10 cellular contexts compared by ENCODE assay signal in the genomic region with DNA sequence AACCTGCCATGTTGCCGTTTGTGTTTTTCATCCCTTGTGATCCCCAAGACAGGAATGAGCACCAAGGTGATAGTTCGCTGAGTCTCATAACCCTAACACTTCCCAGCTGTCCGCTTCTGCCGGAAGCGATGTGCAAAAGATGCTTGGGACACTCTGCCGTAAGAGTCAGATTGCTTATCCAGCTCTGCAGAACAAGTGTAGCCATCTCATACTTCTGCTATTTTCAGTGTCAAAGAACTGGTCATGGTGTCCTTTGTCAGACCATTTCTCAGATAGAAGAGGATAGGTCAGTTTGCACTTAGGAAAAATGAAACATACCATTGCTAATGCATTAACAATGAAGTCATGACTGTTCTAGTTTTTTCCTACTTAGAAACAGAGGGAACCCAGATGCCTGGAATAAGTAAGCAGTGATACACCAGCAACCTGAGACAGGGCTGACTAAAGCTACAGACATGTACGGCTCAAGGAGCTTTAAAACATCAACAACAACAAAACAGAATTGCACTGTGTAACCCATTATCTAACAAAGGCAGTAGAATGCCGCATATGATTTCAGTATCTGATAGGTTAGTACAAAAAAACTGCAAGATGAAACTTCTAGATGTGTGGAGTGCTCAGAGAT. TPM values are rescaled to one million over a fixed set of nuclear protein-coding genes. Genes with fewer than 3 reads are reported as not detected.
DNase-seq lines count a peak whose midpoint lies in the region; TF ChIP-seq lines count a peak whose summit lies in the region.
"Had no signal": no experiment of that assay in that cellular context is flagged by ENCODE, and none has a peak within 500 bp of the region (broad histone marks: within the 10 kb centered on the region; RNA-seq: fewer than 3 reads in every experiment).

No MANE protein-coding gene starts in this region.

- no peak for TF ChIP-seq CTCF in fibroblast of pulmonary artery (IDR thresholded peaks at IDR 0.05; ENCODE audit: low read length, missing control alignments)

- H3K4me3 ChIP-seq in SJCRH30 (peak overlapping the region; percentile 45), fibroblast of pulmonary artery (replicated peaks; ENCODE audit: low read depth, low read length) (peak overlapping the region; percentile 6), trophoblast cell (ENCODE audit: low read depth, low read length) (no peak overlapping the region)

- H2BK12ac ChIP-seq in trophoblast cell (ENCODE audit: low read length) = no peak overlapping the region

- H3K27me3 ChIP-seq in SJCRH30 = no peaks in the 10 kb centered on the region
- no peaks in the 10 kb centered on the region for H3K27me3 ChIP-seq in trophoblast cell (ENCODE audit: insufficient read depth, low read length)

- no peak overlapping the region for H2BK120ac ChIP-seq in trophoblast cell (ENCODE audit: insufficient read depth, low read length, poor library complexity)

- no peak overlapping the region for H2AFZ ChIP-seq in trophoblast cell (ENCODE audit: insufficient read depth, low read length, poor library complexity)

- H2AK5ac ChIP-seq in trophoblast cell (ENCODE audit: low read length) = no peak overlapping the region

- no CpG with 5 or more reads among the region's 8 CpGs for WGBS in trophoblast cell (ENCODE audit: extremely low coverage, insufficient coverage, insufficient read length)

- H3K79me2 ChIP-seq in trophoblast cell (ENCODE audit: control insufficient read depth, insufficient read depth, low read length, poor library complexity) = peaks cover 16% of the 10 kb centered on the region

- no peak overlapping the region for H3K18ac ChIP-seq in trophoblast cell (ENCODE audit: low read length)

- DNase-seq in DMS114 treated with DMSO at 0.1 percent for 48 hours (lab: John Stamatoyannopoulos, UW; ENCODE audit: unreplicated experiment) (peak; percentile 44), SJCRH30 (peak; percentile 55 to 68), fibroblast of pulmonary artery (ENCODE audit: low read depth) (peak; percentile 89), trophoblast cell (peak; percentile 84 to 96), posterior cingulate gyrus (no peak), medulla oblongata (ENCODE audit: extremely low spot score) (no peak), NCI-H69 (lab: John Stamatoyannopoulos, UW) (no peak)
- no peak for DNase-seq in activated CD4-positive, alpha-beta T cell treated with anti-CD3 and anti-CD28 coated beads, Interleukin-2, amount 50 U/mL, for 48 hours
- DNase-seq: activated CD4-positive, CD25-positive, alpha-beta regulatory T cell treated with anti-CD3 and anti-CD28 coated beads, Interleukin-2, amount 50 U/mL, for 72 hours; stimulated activated naive CD4-positive, alpha-beta T cell had no signal

- H3K9ac ChIP-seq in trophoblast cell (ENCODE audit: low read length) = no peak overlapping the region

- H3K9me3 ChIP-seq in SJCRH30 (replicated peaks) (no peaks in the 10 kb centered on the region), trophoblast cell (ENCODE audit: insufficient read depth, low read depth, low read length) (no peaks in the 10 kb centered on the region)

- H3K36me3 ChIP-seq in SJCRH30 (no peaks in the 10 kb centered on the region), trophoblast cell (ENCODE audit: control insufficient read depth in 1 of 2, insufficient read depth in 2 of 2, low read length in 2 of 2) (no peaks in the 10 kb centered on the region)

- peaks cover 44% of the 10 kb centered on the region for H3K4me1 ChIP-seq in SJCRH30
- peaks cover 22 to 24% of the 10 kb centered on the region in 2 experiments for H3K4me1 ChIP-seq in trophoblast cell (ENCODE audit: control insufficient read depth in 1 of 2, insufficient read depth in 2 of 2, low read length in 2 of 2)

- H3K79me1 ChIP-seq in trophoblast cell (ENCODE audit: low read length) = peaks cover 28% of the 10 kb centered on the region

- H3K14ac ChIP-seq in trophoblast cell (ENCODE audit: low read length) = no peak overlapping the region

- no peak overlapping the region for H3K23ac ChIP-seq in trophoblast cell (ENCODE audit: low read length)

- H4K12ac ChIP-seq in trophoblast cell (ENCODE audit: low read depth, low read length) = no peak overlapping the region

- no peak overlapping the region for H3K4ac ChIP-seq in trophoblast cell (ENCODE audit: low read depth, low read length)

- no peak overlapping the region for H4K91ac ChIP-seq in trophoblast cell (ENCODE audit: low read depth, low read length)

- peak overlapping the region; percentile 77 for H2BK5ac ChIP-seq in trophoblast cell (ENCODE audit: low read depth, low read length, poor library complexity)

- intact Hi-C loops in posterior cingulate gyrus (cut with DNase I) = no loop called here

- H3K27ac ChIP-seq in SJCRH30 = peak overlapping the region; percentile 86
- H3K27ac ChIP-seq in trophoblast cell (ENCODE audit: low read depth, low read length) = peak overlapping the region; percentile 92

- no peak overlapping the region for H4K8ac ChIP-seq in trophoblast cell (ENCODE audit: low read depth, low read length)

- H3K4me2 ChIP-seq in trophoblast cell (ENCODE audit: low read length) = peak overlapping the region; percentile 50

RNA-seq across cellular contexts. Expression of gene SCHIP1, which starts 15.0 kb away (rescaled TPM):
- 1.5 and 2.2 TPM in 2 replicates for total RNA-seq in SJCRH30 (2014; rRNA removed; shearing (Covaris generic))
- polyA plus RNA-seq in trophoblast cell (2013) = 12.8 and 13.8 TPM in 2 replicates

Comparison
In these comparisons a context has a peak if more than half of its experiments do, and no peak if none do; other contexts are left out.
1. DNase-seq: peak in DMS114 treated with DMSO at 0.1 percent for 48 hours (single experiment), SJCRH30 (2 of 2), fibroblast of pulmonary artery (single experiment) and trophoblast cell (2 of 2); none in posterior cingulate gyrus (0 of 10), medulla oblongata (single experiment), activated CD4-positive, alpha-beta T cell treated with anti-CD3 and anti-CD28 coated beads, Interleukin-2, amount 50 U/mL, for 48 hours (0 of 2) and NCI-H69 (single experiment).